In genomic region chr3:25663324-25664065, GRCh38 we compare ENCODE assay signal across 8 cellular contexts. TPM values are rescaled to one million over a fixed set of nuclear protein-coding genes. Genes with fewer than 3 reads are reported as not detected.
DNase-seq lines count a peak whose midpoint lies in the region; ATAC-seq and TF ChIP-seq lines count a peak whose summit lies in the region.

No MANE protein-coding gene starts in this region.

- peaks cover 0 to 3% (median 0%) of the 10 kb centered on the region in 9 donors for H3K9me3 Mint-ChIP-seq in naive thymus-derived CD8-positive, alpha-beta T cell

- peak overlapping the region; percentile 88 to 100 (median 96) for H3K4me3 Mint-ChIP-seq in naive thymus-derived CD8-positive, alpha-beta T cell

- POLR2A ChIA-PET in naive thymus-derived CD8-positive, alpha-beta T cell (lab: Charles Lee): interaction anchor here (0.6 to 2.2 kb wide), 4 partner anchors 9 to 120 kb away, joined by 3 to 6 read pairs (median 4); partner anchors contain the start of gene NGLY1

- H3K27ac Mint-ChIP-seq in naive thymus-derived CD8-positive, alpha-beta T cell: peak overlapping the region; percentile 95 to 99 (median 97)

- H3K4me3 ChIP-seq in WI38 (ENCODE audit: low read depth, low read length) (peak overlapping the region; percentile 89), epithelial cell of esophagus (ENCODE audit: low read length) (peak overlapping the region; percentile 80)

- peaks cover 28 to 70% (median 62%) of the 10 kb centered on the region in 4 donors for H3K4me1 Mint-ChIP-seq in naive thymus-derived CD8-positive, alpha-beta T cell

- peak; percentile 30 for DNase-seq in stimulated activated CD4-positive, alpha-beta T cell treated with anti-CD3 and anti-CD28 coated beads, Interleukin-15, amount 100 ng/mL, for 24 hours
- DNase-seq in stimulated activated CD4-positive, alpha-beta T cell treated with anti-CD3 and anti-CD28 coated beads, Interleukin-4, amount 100 ng/mL, for 1 hour: no peak
- DNase-seq in NCI-H1105 treated with DMSO at 0.1 percent for 48 hours (lab: John Stamatoyannopoulos, UW) (peak; percentile 42), epithelial cell of esophagus (ENCODE audit: low read depth) (peak; percentile 33), COLO829 (ENCODE audit: low spot score) (no peak)
- DNase-seq in naive thymus-derived CD8-positive, alpha-beta T cell: peak in 5 of 10 donors; percentile 16 to 70 (median 51)

- H3K27me3 Mint-ChIP-seq in naive thymus-derived CD8-positive, alpha-beta T cell: peaks cover 0 to 2% (median 0%) of the 10 kb centered on the region in 5 donors

- H3K36me3 Mint-ChIP-seq in naive thymus-derived CD8-positive, alpha-beta T cell: peaks cover 3 to 11% (median 5%) of the 10 kb centered on the region in 3 donors

- peak; percentile 30 for ATAC-seq in HG02678 (IDR thresholded peaks at IDR 0.05; ENCODE audit: unreplicated experiment)
- peak; percentile 23 to 26 for ATAC-seq in naive thymus-derived CD8-positive, alpha-beta T cell

- TF ChIP-seq CTCF in WI38 (IDR thresholded peaks at IDR 0.05; ENCODE audit: low read depth, low read length) (no peak), epithelial cell of esophagus (IDR thresholded peaks at IDR 0.05; ENCODE audit: insufficient read depth, low read depth, low read length, missing control alignments) (no peak)

RNA-seq across cellular contexts. Expression of gene TOP2B, which starts 1.2 kb away (rescaled TPM):
- 100 to 1,000 TPM; 187 to 199 TPM for total RNA-seq in naive thymus-derived CD8-positive, alpha-beta T cell
- polyA plus RNA-seq in naive thymus-derived CD8-positive, alpha-beta T cell: 100 to 1,000 TPM in 1 of 3 donors, 10 to 100 TPM in 2; 65.7 to 122 (median 79.4) TPM

Comparison
In these comparisons a context has a peak if more than half of its experiments do, and no peak if none do; other contexts are left out.
1. DNase-seq: peak in stimulated activated CD4-positive, alpha-beta T cell treated with anti-CD3 and anti-CD28 coated beads, Interleukin-15, amount 100 ng/mL, for 24 hours (single experiment), NCI-H1105 treated with DMSO at 0.1 percent for 48 hours (single experiment) and epithelial cell of esophagus (single experiment); none in stimulated activated CD4-positive, alpha-beta T cell treated with anti-CD3 and anti-CD28 coated beads, Interleukin-4, amount 100 ng/mL, for 1 hour (single experiment) and COLO829 (single experiment).